Comparison of ENCODE assay signal across 8 cellular contexts in genomic region chr10:22002531-22003110, GRCh38. TPM values are rescaled to one million over a fixed set of nuclear protein-coding genes. Genes with fewer than 3 reads are reported as not detected.
A peak's percentile ranks its signal among the peaks of the same experiment; 100 is the strongest.
DNase-seq lines count a peak whose midpoint lies in the region; ATAC-seq, FAIRE-seq and TF ChIP-seq lines count a peak whose summit lies in the region.

No MANE protein-coding gene starts in this region.

- H3K27me3 ChIP-seq in CD8-positive, alpha-beta T cell (ENCODE audit: insufficient read depth, low read length): no peaks in the 10 kb centered on the region
- no peaks in the 10 kb centered on the region for H3K27me3 ChIP-seq in esophagus muscularis mucosa

- no peaks in the 10 kb centered on the region for H3K36me3 ChIP-seq in CD8-positive, alpha-beta T cell (ENCODE audit: insufficient read depth, low read length)
- no peaks in the 10 kb centered on the region for H3K36me3 ChIP-seq in esophagus muscularis mucosa

- H3K4me1 ChIP-seq in CD8-positive, alpha-beta T cell (ENCODE audit: insufficient read depth, low read length): peaks cover 16% of the 10 kb centered on the region
- peaks cover 0 to 33% (median 26%) of the 10 kb centered on the region in 4 donors for H3K4me1 ChIP-seq in esophagus muscularis mucosa

- POLR2A ChIA-PET in CD8-positive, alpha-beta T cell (lab: Charles Lee): interaction anchor here (0.7 to 4.3 kb wide), 9 partner anchors 9 to 649 kb away, joined by 3 to 31 read pairs (median 4); no protein-coding TSS in a partner anchor

- peak; percentile 93 for FAIRE-seq in GM19239 (lab: Jason Lieb, UNC)

- peak; percentile 24 for ATAC-seq in CD8-positive, alpha-beta T cell
- ATAC-seq in HG03175 (IDR thresholded peaks at IDR 0.05; ENCODE audit: unreplicated experiment) (peak; percentile 22), T-helper 17 cell (peak; percentile 5)
- ATAC-seq in natural killer cell treated with Interleukin-12 subunit alpha and Interleukin-12 subunit beta and Interleukin-15 and Interleukin-18, amount 100 ng/mL, for 72 hours: peak; percentile 42 to 48

- no peaks in the 10 kb centered on the region for H3K9me3 Mint-ChIP-seq in CD8-positive, alpha-beta T cell
- H3K9me3 Mint-ChIP-seq in natural killer cell treated with Interleukin-12 subunit alpha and Interleukin-12 subunit beta and Interleukin-15 and Interleukin-18, amount 100 ng/mL, for 72 hours: peaks cover 5% of the 10 kb centered on the region

- 0% methylated on average over 13 of the region's 17 CpGs for WGBS in esophagus muscularis mucosa

- H3K4me3 ChIP-seq in CD8-positive, alpha-beta T cell (ENCODE audit: low read depth, low read length): peak overlapping the region; percentile 71
- peak overlapping the region; percentile 71 to 93 (median 80) for H3K4me3 ChIP-seq in esophagus muscularis mucosa

- no peak for TF ChIP-seq POLR2A in esophagus muscularis mucosa (IDR thresholded peaks at IDR 0.05; ENCODE audit: low read depth)

- peak overlapping the region; percentile 94 for H3K27ac Mint-ChIP-seq in CD8-positive, alpha-beta T cell
- peak overlapping the region; percentile 93 for H3K27ac Mint-ChIP-seq in T-helper 17 cell
- peak overlapping the region; percentile 90 to 93 for H3K27ac Mint-ChIP-seq in natural killer cell treated with Interleukin-12 subunit alpha and Interleukin-12 subunit beta and Interleukin-15 and Interleukin-18, amount 100 ng/mL, for 72 hours

- TF ChIP-seq EP300 in esophagus muscularis mucosa (IDR thresholded peaks at IDR 0.05): no peak

- CTCF ChIA-PET in CD8-positive, alpha-beta T cell (lab: Charles Lee): interaction anchor here (0.5 to 4.4 kb wide), 14 partner anchors 9 to 1332 kb away, joined by 3 to 26 read pairs (median 4); partner anchors contain the start of gene COMMD3

- peak overlapping the region; percentile 80 for H3K27ac ChIP-seq in CD8-positive, alpha-beta T cell (ENCODE audit: low read depth, low read length)
- peak overlapping the region; percentile 93 to 99 (median 94) for H3K27ac ChIP-seq in esophagus muscularis mucosa (replicated peaks in 1 of 4)

- H3K9me3 ChIP-seq in CD8-positive, alpha-beta T cell (ENCODE audit: low read length): no peaks in the 10 kb centered on the region
- H3K9me3 ChIP-seq in T-helper 17 cell (ENCODE audit: control insufficient read depth, low read length, poor library complexity, severe bottlenecking): no peaks in the 10 kb centered on the region
- no peaks in the 10 kb centered on the region for H3K9me3 ChIP-seq in esophagus muscularis mucosa

- peak in 6 of 7 experiments; percentile 8 to 50 (median 41) for DNase-seq in CD8-positive, alpha-beta T cell
- DNase-seq in GM19239 (ENCODE audit: insufficient read length, low spot score) (peak; percentile 7), T-helper 17 cell (peak in 1 of 3 donors; percentile 10), esophagus muscularis mucosa (ENCODE audit: extremely low spot score) (no peak), COR-L47 (lab: John Stamatoyannopoulos, UW) (no peak), islet precursor cell (no peak)
- no peak for DNase-seq in natural killer cell treated with Interleukin-12 subunit alpha and Interleukin-12 subunit beta and Interleukin-15 and Interleukin-18, amount 100 ng/mL, for 72 hours (ENCODE audit: low spot score)

- peaks cover 2% of the 10 kb centered on the region for H3K27me3 Mint-ChIP-seq in CD8-positive, alpha-beta T cell (ENCODE audit: low read depth)
- peaks cover 20% of the 10 kb centered on the region for H3K27me3 Mint-ChIP-seq in T-helper 17 cell
- H3K27me3 Mint-ChIP-seq in natural killer cell treated with Interleukin-12 subunit alpha and Interleukin-12 subunit beta and Interleukin-15 and Interleukin-18, amount 100 ng/mL, for 72 hours: peaks cover 6 to 10% of the 10 kb centered on the region in 2 donors

- intact Hi-C loops in CD8-positive, alpha-beta T cell (cut with DNase I, micrococcal nuclease): loop anchor here (1.0 to 10.0 kb wide), 18 partner anchors 20 to 1442 kb away; partner anchors contain the start of genes COMMD3 (in 2 of the 2), MLLT10 (in 1 of the 2), MSRB2 (in 1 of the 2) and OTUD1 (in 1 of the 2)
- intact Hi-C loops in esophagus muscularis mucosa (cut with DNase I): loop anchor here (5.0 to 10.0 kb wide), 6 partner anchors 225 to 1092 kb away; partner anchors contain the start of genes MSRB2 and PIP4K2A

- H3K4me1 Mint-ChIP-seq in CD8-positive, alpha-beta T cell (ENCODE audit: low read depth): peaks cover 48% of the 10 kb centered on the region
- peaks cover 24% of the 10 kb centered on the region for H3K4me1 Mint-ChIP-seq in T-helper 17 cell
- peaks cover 30 to 40% of the 10 kb centered on the region in 2 donors for H3K4me1 Mint-ChIP-seq in natural killer cell treated with Interleukin-12 subunit alpha and Interleukin-12 subunit beta and Interleukin-15 and Interleukin-18, amount 100 ng/mL, for 72 hours (ENCODE audit: low read depth in 2 of 2)

- no peak for TF ChIP-seq CTCF in CD8-positive, alpha-beta T cell (IDR thresholded peaks at IDR 0.05)
- no peak for TF ChIP-seq CTCF in esophagus muscularis mucosa (IDR thresholded peaks at IDR 0.05)

- H3K36me3 Mint-ChIP-seq in CD8-positive, alpha-beta T cell: peaks cover 5% of the 10 kb centered on the region
- H3K36me3 Mint-ChIP-seq in T-helper 17 cell (ENCODE audit: low read depth): peaks cover 9% of the 10 kb centered on the region
- peaks cover 6% of the 10 kb centered on the region for H3K36me3 Mint-ChIP-seq in natural killer cell treated with Interleukin-12 subunit alpha and Interleukin-12 subunit beta and Interleukin-15 and Interleukin-18, amount 100 ng/mL, for 72 hours

- H3K4me3 Mint-ChIP-seq in CD8-positive, alpha-beta T cell: peak overlapping the region; percentile 95
- peak overlapping the region; percentile 99 for H3K4me3 Mint-ChIP-seq in T-helper 17 cell
- H3K4me3 Mint-ChIP-seq in natural killer cell treated with Interleukin-12 subunit alpha and Interleukin-12 subunit beta and Interleukin-15 and Interleukin-18, amount 100 ng/mL, for 72 hours: peak overlapping the region; percentile 98

RNA-seq across cellular contexts. Expression of gene DNAJC1, which starts 0.9 kb away (rescaled TPM):
- total RNA-seq in CD8-positive, alpha-beta T cell: 10 to 100 TPM; 15.3 to 18.1 TPM
- total RNA-seq in T-helper 17 cell (10 to 100 TPM; 20.9 to 25.1 TPM), esophagus muscularis mucosa (10 to 100 TPM; 46.5 to 70.6 (median 61.5) TPM)
- total RNA-seq in natural killer cell treated with Interleukin-12 subunit alpha and Interleukin-12 subunit beta and Interleukin-15 and Interleukin-18, amount 100 ng/mL, for 72 hours: 10 to 100 TPM; 37.8 to 53.5 TPM

Comparison
In these comparisons a context has a peak if more than half of its experiments do, and no peak if none do; other contexts are left out.
1. DNase-seq: peak in CD8-positive, alpha-beta T cell (6 of 7) and GM19239 (single experiment); none in esophagus muscularis mucosa (single experiment), natural killer cell treated with Interleukin-12 subunit alpha and Interleukin-12 subunit beta and Interleukin-15 and Interleukin-18, amount 100 ng/mL, for 72 hours (single experiment), COR-L47 (single experiment) and islet precursor cell (single experiment).
2. Peak in every context shown above with its lines, with median percentiles within 50 percentile points of each other: ATAC-seq, H3K27ac Mint-ChIP-seq and H3K4me3 Mint-ChIP-seq.